8 cellular contexts compared by ENCODE assay signal in the genomic region with DNA sequence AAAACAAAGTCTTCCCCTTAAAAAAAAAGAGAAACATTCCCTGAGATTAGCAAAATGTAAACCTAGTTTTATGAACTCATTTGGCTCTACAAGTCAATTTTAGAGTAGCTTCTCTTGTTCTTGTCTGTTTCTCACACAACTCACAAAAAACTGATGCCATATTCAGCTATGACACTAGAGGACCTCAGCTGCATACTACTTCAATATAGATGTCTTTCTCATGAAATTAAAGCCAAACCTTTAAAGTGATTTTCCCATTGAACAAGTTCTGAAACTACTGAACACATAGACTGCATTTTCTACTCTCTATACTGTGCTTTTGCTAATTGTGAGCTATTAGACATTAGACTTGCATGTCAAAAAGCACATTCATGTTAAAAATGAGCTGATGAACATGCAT. TPM values are rescaled to one million over a fixed set of nuclear protein-coding genes. Genes with fewer than 3 reads are reported as not detected.
A peak's percentile ranks its signal among the peaks of the same experiment; 100 is the strongest.
DNase-seq lines count a peak whose midpoint lies in the region; ATAC-seq, FAIRE-seq and TF ChIP-seq lines count a peak whose summit lies in the region.

No MANE protein-coding gene starts in this region.

- no peaks in the 10 kb centered on the region for H4K20me1 ChIP-seq in H1 (replicated peaks in 1 of 2; ENCODE audit: control insufficient read depth in 1 of 2, insufficient read depth in 2 of 2, low read length in 2 of 2)

- no peak overlapping the region for H2BK5ac ChIP-seq in H1 (ENCODE audit: low read depth, low read length)

- H3K4me1 Mint-ChIP-seq in HFFc6 (ENCODE audit: low read depth) = peaks cover 34% of the 10 kb centered on the region
- no peaks in the 10 kb centered on the region for H3K4me1 Mint-ChIP-seq in immature natural killer cell

- H4K91ac ChIP-seq in H1 (replicated peaks; ENCODE audit: insufficient read length, low read length) = no peak overlapping the region

- no peak overlapping the region for H2BK12ac ChIP-seq in H1 (ENCODE audit: low read depth, low read length)

- H3K36me3 ChIP-seq in H1 (ENCODE audit: control insufficient read depth in 2 of 4, insufficient read depth in 4 of 4, low read length in 3 of 4) (no peaks in the 10 kb centered on the region), upper lobe of left lung (no peaks in the 10 kb centered on the region)

- no peak overlapping the region for H4K8ac ChIP-seq in H1 (ENCODE audit: extremely low read depth, insufficient read depth, low read length)

- H3K27ac ChIP-seq in H1 (ENCODE audit: low read depth, low read length) (no peak overlapping the region), upper lobe of left lung (no peak overlapping the region)

- FAIRE-seq in H1 (lab: Jason Lieb, UNC) = peak; percentile 66

- no peak overlapping the region for H3K9ac ChIP-seq in H1 (replicated peaks in 1 of 4; ENCODE audit: extremely low read depth in 1 of 4, low read depth in 3 of 4, low read length in 3 of 4)

- H3K79me2 ChIP-seq in H1 (ENCODE audit: control insufficient read depth in 1 of 2, insufficient read depth in 2 of 2, low read length in 2 of 2) = no peaks in the 10 kb centered on the region

- no peak overlapping the region for H3K4me2 ChIP-seq in H1 (ENCODE audit: insufficient read depth in 1 of 2, low read depth in 2 of 2, low read length in 2 of 2)

- no peak overlapping the region for H3K4ac ChIP-seq in H1 (replicated peaks; ENCODE audit: insufficient read length, low read depth, low read length)

- H3K4me3 ChIP-seq in H1 (ENCODE audit: extremely low read depth in 1 of 4, insufficient read depth in 2 of 4, low read depth in 3 of 4, low read length in 4 of 4) (no peak overlapping the region), upper lobe of left lung (no peak overlapping the region)

- no peak overlapping the region for H3K56ac ChIP-seq in H1 (replicated peaks; ENCODE audit: insufficient read length, low read depth, low read length)

- TF ChIP-seq POLR2A in H1 (IDR thresholded peaks at IDR 0.05; ENCODE audit: control extremely low read depth in 1 of 2, low read depth in 2 of 2, low read length in 2 of 2) = no peak
- no peak for TF ChIP-seq POLR2A in upper lobe of left lung (IDR thresholded peaks at IDR 0.05)

- DNase-seq in NCI-H82 (lab: John Stamatoyannopoulos, UW) (peak; percentile 15), NCI-H82 treated with DMSO at 0.1 percent for 48 hours (lab: John Stamatoyannopoulos, UW; ENCODE audit: unreplicated experiment) (no peak), HFFc6 (peak; percentile 70), NCI-H526 (lab: John Stamatoyannopoulos, UW) (peak; percentile 2 to 52), H1 (ENCODE audit: low read depth in 1 of 2, low spot score in 2 of 2) (no peak), renal cortical epithelial cell (ENCODE audit: low read depth) (peak; percentile 75), upper lobe of left lung (no peak), immature natural killer cell (no peak)

- no peaks in the 10 kb centered on the region for H3K27me3 Mint-ChIP-seq in HFFc6 (ENCODE audit: insufficient read depth)
- H3K27me3 Mint-ChIP-seq in immature natural killer cell (ENCODE audit: low read depth in 3 of 3) = no peaks in the 10 kb centered on the region

- no peaks in the 10 kb centered on the region for H3K23me2 ChIP-seq in H1 (ENCODE audit: low read depth, low read length)

- H2AK5ac ChIP-seq in H1 (ENCODE audit: low read depth, low read length) = no peak overlapping the region

- peak; percentile 73 to 76 for TF ChIP-seq RAD21 in H1 (IDR thresholded peaks at IDR 0.05 in 1 of 2, conservative IDR thresholded peaks at IDR 0.05 in 1 of 2; ENCODE audit: low read depth in 2 of 2, low read length in 2 of 2)

- H4K5ac ChIP-seq in H1 (ENCODE audit: insufficient read length, low read depth, low read length) = no peak overlapping the region

- H2BK20ac ChIP-seq in H1 (ENCODE audit: low read length) = no peak overlapping the region

- H3K79me1 ChIP-seq in H1 (ENCODE audit: low read depth, low read length) = no peaks in the 10 kb centered on the region

- no peak overlapping the region for H3K23ac ChIP-seq in H1 (ENCODE audit: insufficient read length)

- H3K14ac ChIP-seq in H1 (ENCODE audit: insufficient read length) = no peak overlapping the region

- H3K27me3 ChIP-seq in H1 (replicated peaks in 1 of 4; ENCODE audit: control insufficient read depth in 3 of 4, extremely low read depth in 1 of 4, insufficient read depth in 3 of 4, low read length in 3 of 4) (no peaks in the 10 kb centered on the region), upper lobe of left lung (no peaks in the 10 kb centered on the region)

- TF ChIP-seq CTCF in HFFc6 (IDR thresholded peaks at IDR 0.05) = peak; percentile 82
- TF ChIP-seq CTCF in H1 (IDR thresholded peaks at IDR 0.05; ENCODE audit: control extremely low read depth in 1 of 3, insufficient read depth in 1 of 3, low read depth in 1 of 3, low read length in 3 of 3) = peak in 2 of 3 experiments; percentile 23 to 56; a peak in 2 of 4 replicates
- peak in 2 of 6 experiments; percentile 29 to 34 for TF ChIP-seq CTCF in upper lobe of left lung (IDR thresholded peaks at IDR 0.05)

- no peaks in the 10 kb centered on the region for H3K36me3 Mint-ChIP-seq in HFFc6 (ENCODE audit: low read depth)
- H3K36me3 Mint-ChIP-seq in immature natural killer cell = peaks cover 0 to 4% (median 0%) of the 10 kb centered on the region in 3 donors

- CTCF ChIA-PET in H1 (lab: Charles Lee; ENCODE audit: partially characterized antibody) = interaction anchor here (0.6 to 1.7 kb wide), 27 partner anchors 8 to 1472 kb away, joined by 3 to 9 read pairs (median 4); partner anchors contain the start of genes GIMD1 and TBCK

- no peaks in the 10 kb centered on the region for H3K9me3 ChIP-seq in H1 (ENCODE audit: insufficient read depth in 2 of 2, low read depth in 1 of 2, low read length in 1 of 2)
- no peaks in the 10 kb centered on the region for H3K9me3 ChIP-seq in upper lobe of left lung

- ATAC-seq in upper lobe of left lung (ENCODE audit: low FRiP score in 2 of 2) = no peak

- TF ChIP-seq EP300 in H1 (IDR thresholded peaks at IDR 0.05; ENCODE audit: borderline replicate concordance in 1 of 2, low read depth in 2 of 2, low read length in 2 of 2) (no peak), upper lobe of left lung (IDR thresholded peaks at IDR 0.05) (no peak)

- no peak overlapping the region for H2BK120ac ChIP-seq in H1 (replicated peaks; ENCODE audit: low read depth, low read length)

- no peak overlapping the region for H3K18ac ChIP-seq in H1 (ENCODE audit: extremely low read depth, low read length)

- H3K9me3 Mint-ChIP-seq in HFFc6 (no peaks in the 10 kb centered on the region), immature natural killer cell (no peaks in the 10 kb centered on the region)

- no peak overlapping the region for H2AFZ ChIP-seq in H1 (ENCODE audit: low read length)

- POLR2A ChIA-PET in H1 (lab: Charles Lee; ENCODE audit: partially characterized antibody) = interaction anchor here (0.6 kb wide), 1 partner anchor 139 kb away, joined by 3 read pairs; no protein-coding TSS in a partner anchor

- no peak overlapping the region for H2BK15ac ChIP-seq in H1 (ENCODE audit: low read length)

- H3K27ac Mint-ChIP-seq in HFFc6 = no peak overlapping the region
- H3K27ac Mint-ChIP-seq in immature natural killer cell = no peak overlapping the region

- H3K4me3 Mint-ChIP-seq in HFFc6 = no peak overlapping the region
- no peak overlapping the region for H3K4me3 Mint-ChIP-seq in immature natural killer cell

- no peaks in the 10 kb centered on the region for H3K4me1 ChIP-seq in H1 (replicated peaks in 1 of 4; ENCODE audit: control insufficient read depth in 3 of 4, insufficient read depth in 4 of 4, low read length in 3 of 4)
- H3K4me1 ChIP-seq in upper lobe of left lung = peaks cover 0 to 3% (median 0%) of the 10 kb centered on the region in 4 donors

TF ChIP-seq in H1, 55 proteins besides CTCF, POLR2A, EP300 and RAD21 (continues in another document):
- TF ChIP-seq TEAD4 (IDR thresholded peaks at IDR 0.05; ENCODE audit: low read depth, low read length) (no peak), SUZ12 (IDR thresholded peaks at IDR 0.05; ENCODE audit: low read length) (no peak), ASH2L (IDR thresholded peaks at IDR 0.05; ENCODE audit: low read length) (no peak), SP4 (IDR thresholded peaks at IDR 0.05; ENCODE audit: low read length) (no peak), TBP (IDR thresholded peaks at IDR 0.05; ENCODE audit: low read depth, low read length) (no peak), BACH1 (IDR thresholded peaks at IDR 0.05; ENCODE audit: low read length) (no peak)

RNA-seq across cellular contexts. Expression of gene TBCK, which starts 49.8 kb away (rescaled TPM):
- 10 to 100 TPM; 21.4 to 37.0 (median 27.1) TPM for total RNA-seq in HFFc6 (2021; fragmentation: NEBNext Ultra II Directional; extraction: Animal tissue kit (Norgen Biotek cat#: 25700))
- total RNA-seq in H1 (2021; fragmentation: NEBNext Ultra II Directional; extraction: Animal tissue kit (Norgen Biotek cat#: 25700)) = 16.0 and 18.7 TPM in 2 replicates
- polyA plus RNA-seq in H1 (2011; rRNA removed) = 10.2 and 10.5 TPM in 2 replicates
- polyA plus RNA-seq in H1 (2011; cell fraction: cytosol; rRNA removed) = 12.2 TPM
- 38.7 TPM for polyA plus RNA-seq in H1 (2011; cell fraction: nucleus; rRNA removed)
- 6.7 to 11.1 TPM (median 8.5 TPM) in 4 replicates for polyA plus RNA-seq in H1 (2012, experiment 1 of 2)
- 0.75 TPM for polyA plus RNA-seq in H1 (2012, experiment 2 of 2)
- polyA plus RNA-seq in H1 (2013, experiment 1 of 2) = 7.9 TPM
- polyA plus RNA-seq in H1 (2013, experiment 2 of 2) = 7.0 TPM
- polyA minus RNA-seq in H1 (2011; rRNA and poly(A)+ RNA removed) = 39.5 and 49.2 TPM in 2 replicates
- 21.1 TPM for polyA minus RNA-seq in H1 (2011; cell fraction: cytosol; rRNA and poly(A)+ RNA removed)
- polyA minus RNA-seq in H1 (2011; cell fraction: nucleus; rRNA and poly(A)+ RNA removed) = 142 TPM
- total RNA-seq in renal cortical epithelial cell = 19.4 and 79.6 TPM in 2 replicates
- 10 to 100 TPM; 24.8 to 54.5 (median 32.3) TPM for total RNA-seq in upper lobe of left lung
- 10 to 100 TPM in 2 of 3 donors, 1 to 10 TPM in 1; 7.2 to 19.5 (median 13.8) TPM for polyA plus RNA-seq in immature natural killer cell

RNA-seq across cellular contexts. Expression of gene AIMP1, which starts 50.1 kb away (rescaled TPM):
- total RNA-seq in HFFc6 (2021; fragmentation: NEBNext Ultra II Directional; extraction: Animal tissue kit (Norgen Biotek cat#: 25700)) = 10 to 100 TPM; 64.7 to 74.9 (median 70.8) TPM
- 49.9 and 54.6 TPM in 2 replicates for total RNA-seq in H1 (2021; fragmentation: NEBNext Ultra II Directional; extraction: Animal tissue kit (Norgen Biotek cat#: 25700))
- polyA plus RNA-seq in H1 (2011; rRNA removed) (3.6 and 7.9 TPM in 2 replicates), immature natural killer cell (10 to 100 TPM; 38.2 to 68.9 (median 46.3) TPM)
- polyA plus RNA-seq in H1 (2011; cell fraction: cytosol; rRNA removed) = 17.2 TPM
- polyA plus RNA-seq in H1 (2011; cell fraction: nucleus; rRNA removed) = 1.9 TPM
- 22.5 to 47.3 TPM (median 25.4 TPM) in 4 replicates for polyA plus RNA-seq in H1 (2012, experiment 1 of 2)
- 3.7 TPM for polyA plus RNA-seq in H1 (2012, experiment 2 of 2)
- 115 TPM for polyA plus RNA-seq in H1 (2013, experiment 1 of 2)
- 144 TPM for polyA plus RNA-seq in H1 (2013, experiment 2 of 2)
- polyA minus RNA-seq in H1 (2011; rRNA and poly(A)+ RNA removed) = 3.2 TPM in 2 replicates
- polyA minus RNA-seq in H1 (2011; cell fraction: cytosol; rRNA and poly(A)+ RNA removed) = 5.1 TPM
- polyA minus RNA-seq in H1 (2011; cell fraction: nucleus; rRNA and poly(A)+ RNA removed) = 5.8 TPM
- total RNA-seq in renal cortical epithelial cell (36.2 and 41.8 TPM in 2 replicates), upper lobe of left lung (10 to 100 TPM in 5 of 6 donors, 1 to 10 TPM in 1; 9.4 to 38.5 (median 28.4) TPM)

Comparison
In these comparisons a context has a peak if more than half of its experiments do, and no peak if none do; other contexts are left out.
1. DNase-seq: peak in NCI-H82 (single experiment), HFFc6 (single experiment), NCI-H526 (2 of 2) and renal cortical epithelial cell (single experiment); none in NCI-H82 treated with DMSO at 0.1 percent for 48 hours (single experiment), H1 (0 of 2), upper lobe of left lung (0 of 2) and immature natural killer cell (0 of 3).